ENCODE assay signal across 14 cellular contexts in genomic region chr15:74422370-74422722, GRCh38. TPM values are rescaled to one million over a fixed set of nuclear protein-coding genes. Genes with fewer than 3 reads are reported as not detected.
DNase-seq lines count a peak whose midpoint lies in the region; ATAC-seq and TF ChIP-seq lines count a peak whose summit lies in the region.
"Had no signal": no experiment of that assay in that cellular context is flagged by ENCODE, and none has a peak within 500 bp of the region (broad histone marks: within the 10 kb centered on the region; RNA-seq: fewer than 3 reads in every experiment).

No MANE protein-coding gene starts in this region.

- H3K36me3 ChIP-seq in lower lobe of right lung: no peaks in the 10 kb centered on the region
- H3K36me3 ChIP-seq: esophagus squamous epithelium had no signal

- no peaks in the 10 kb centered on the region for H3K9me3 Mint-ChIP-seq in stimulated activated naive CD8-positive, alpha-beta T cell treated with anti-CD3 and anti-CD28 coated beads, Interleukin-15, amount 100 ng/mL, for 72 hours
- H3K9me3 Mint-ChIP-seq in brain (no peaks in the 10 kb centered on the region), nephron (no peaks in the 10 kb centered on the region)
- H3K9me3 Mint-ChIP-seq in activated T-cell treated with anti-CD3 and anti-CD28 coated beads, Interleukin-2, amount 50 U/mL, for 72 hours: no peaks in the 10 kb centered on the region
- H3K9me3 Mint-ChIP-seq: activated T-helper 1 cell treated with anti-CD3 and anti-CD28 coated beads, Interleukin-12 subunit alpha, Interleukin-12 subunit beta, Interleukin-2, Interleukin-4 antibody, amounts not matched to agents 30 ng/mL and 10 ng/mL and 1 ng/mL, durations not matched to agents 14 hours and 24 hours and 36 hours had no signal

- no peaks in the 10 kb centered on the region for H3K36me3 Mint-ChIP-seq in brain
- H3K36me3 Mint-ChIP-seq in nephron (ENCODE audit: low read depth): no peaks in the 10 kb centered on the region
- peaks cover 0 to 6% of the 10 kb centered on the region in 2 donors for H3K36me3 Mint-ChIP-seq in activated T-cell treated with anti-CD3 and anti-CD28 coated beads, Interleukin-2, amount 50 U/mL, for 72 hours (ENCODE audit: insufficient read depth in 2 of 2)

- no peak for TF ChIP-seq CTCF in brain (conservative IDR thresholded peaks at IDR 0.05)
- no peak for TF ChIP-seq CTCF in nephron (IDR thresholded peaks at IDR 0.05; ENCODE audit: unreplicated experiment in 3 of 3)
- no peak for TF ChIP-seq CTCF in lower lobe of right lung (IDR thresholded peaks at IDR 0.05)

- peak overlapping the region; percentile 67 to 78 for H3K27ac Mint-ChIP-seq in stimulated activated naive CD8-positive, alpha-beta T cell treated with anti-CD3 and anti-CD28 coated beads, Interleukin-15, amount 100 ng/mL, for 72 hours
- H3K27ac Mint-ChIP-seq in brain (peak overlapping the region; percentile 84 to 96 (median 95)), nephron (peak overlapping the region; percentile 45 to 87 (median 82))
- no peak overlapping the region for H3K27ac Mint-ChIP-seq in activated T-cell treated with anti-CD3 and anti-CD28 coated beads, Interleukin-2, amount 50 U/mL, for 72 hours
- H3K27ac Mint-ChIP-seq: activated T-helper 1 cell treated with anti-CD3 and anti-CD28 coated beads, Interleukin-12 subunit alpha, Interleukin-12 subunit beta, Interleukin-2, Interleukin-4 antibody, amounts not matched to agents 30 ng/mL and 10 ng/mL and 1 ng/mL, durations not matched to agents 14 hours and 24 hours and 36 hours had no signal

- no peak overlapping the region for H3K4me3 Mint-ChIP-seq in stimulated activated naive CD8-positive, alpha-beta T cell treated with anti-CD3 and anti-CD28 coated beads, Interleukin-15, amount 100 ng/mL, for 72 hours
- H3K4me3 Mint-ChIP-seq in brain (peak overlapping the region in 1 of 5 experiments; percentile 12), nephron (no peak overlapping the region)
- H3K4me3 Mint-ChIP-seq in activated T-cell treated with anti-CD3 and anti-CD28 coated beads, Interleukin-2, amount 50 U/mL, for 72 hours: no peak overlapping the region
- H3K4me3 Mint-ChIP-seq: activated T-helper 1 cell treated with anti-CD3 and anti-CD28 coated beads, Interleukin-12 subunit alpha, Interleukin-12 subunit beta, Interleukin-2, Interleukin-4 antibody, amounts not matched to agents 30 ng/mL and 10 ng/mL and 1 ng/mL, durations not matched to agents 14 hours and 24 hours and 36 hours had no signal

- H3K4me1 Mint-ChIP-seq in stimulated activated naive CD8-positive, alpha-beta T cell treated with anti-CD3 and anti-CD28 coated beads, Interleukin-15, amount 100 ng/mL, for 72 hours: peaks cover 98% of the 10 kb centered on the region
- H3K4me1 Mint-ChIP-seq in brain (peaks cover 54% of the 10 kb centered on the region), nephron (peaks cover 56% of the 10 kb centered on the region)
- H3K4me1 Mint-ChIP-seq in activated T-cell treated with anti-CD3 and anti-CD28 coated beads, Interleukin-2, amount 50 U/mL, for 72 hours (ENCODE audit: low read depth): peaks cover 85% of the 10 kb centered on the region

- intact Hi-C loops in lower lobe of right lung (cut with DNase I): no loop called here

- no peaks in the 10 kb centered on the region for H3K27me3 ChIP-seq in lower lobe of right lung (ENCODE audit: low read depth)
- H3K27me3 ChIP-seq: brain microvascular endothelial cell, esophagus squamous epithelium had no signal

- ATAC-seq in stimulated activated naive CD8-positive, alpha-beta T cell treated with anti-CD3 and anti-CD28 coated beads, Interleukin-15, amount 100 ng/mL, for 72 hours: no peak
- no peak for ATAC-seq in stimulated activated naive CD8-positive, alpha-beta T cell treated with anti-CD3 and anti-CD28 coated beads, Interleukin-15, Interleukin-2, amounts not matched to agents 100 U/mL and 50 U/mL, for 24 hours
- no peak for ATAC-seq in lower lobe of right lung
- ATAC-seq in HG03565 (IDR thresholded peaks at IDR 0.05; ENCODE audit: unreplicated experiment): no peak
- ATAC-seq in activated T-cell treated with anti-CD3 and anti-CD28 coated beads, Interleukin-2, amount 50 U/mL, for 72 hours (replicated peaks in 1 of 2): no peak

- no peaks in the 10 kb centered on the region for H3K27me3 Mint-ChIP-seq in stimulated activated naive CD8-positive, alpha-beta T cell treated with anti-CD3 and anti-CD28 coated beads, Interleukin-15, amount 100 ng/mL, for 72 hours
- H3K27me3 Mint-ChIP-seq in brain (peaks cover 2% of the 10 kb centered on the region), nephron (ENCODE audit: low read depth) (peaks cover 6% of the 10 kb centered on the region)
- no peaks in the 10 kb centered on the region for H3K27me3 Mint-ChIP-seq in activated T-cell treated with anti-CD3 and anti-CD28 coated beads, Interleukin-2, amount 50 U/mL, for 72 hours (ENCODE audit: low read depth)

- DNase-seq in stimulated activated naive CD8-positive, alpha-beta T cell treated with anti-CD3 and anti-CD28 coated beads, Interleukin-15, amount 100 ng/mL, for 72 hours: no peak
- DNase-seq in stimulated activated naive CD8-positive, alpha-beta T cell treated with anti-CD3 and anti-CD28 coated beads, Interleukin-15, Interleukin-2, amounts not matched to agents 100 U/mL and 50 U/mL, for 24 hours: no peak
- DNase-seq in lower lobe of right lung (no peak), OCI-M2 (lab: John Stamatoyannopoulos, UW; ENCODE audit: unreplicated experiment) (no peak)
- no peak for DNase-seq in activated T-cell treated with anti-CD3 and anti-CD28 coated beads, Interleukin-2, amount 50 U/mL, for 72 hours
- DNase-seq: DMS79, esophagus squamous epithelium, NCI-H187, NCI-H774 had no signal

- H3K4me1 ChIP-seq in lower lobe of right lung: peaks cover 10% of the 10 kb centered on the region

- H3K4me3 ChIP-seq in lower lobe of right lung: no peak overlapping the region
- H3K4me3 ChIP-seq: esophagus squamous epithelium had no signal

- H3K9me3 ChIP-seq in lower lobe of right lung: no peaks in the 10 kb centered on the region
- H3K9me3 ChIP-seq: esophagus squamous epithelium had no signal

- H3K27ac ChIP-seq in lower lobe of right lung: no peak overlapping the region
- H3K27ac ChIP-seq: brain microvascular endothelial cell had no signal

RNA-seq across cellular contexts. Expression of gene SEMA7A, which starts 11.4 kb away (rescaled TPM):
- 22.2 TPM for polyA plus RNA-seq in brain (ENCODE audit: insufficient read depth, low read depth, low replicate concordance)
- total RNA-seq in lower lobe of right lung: 4.6 TPM
- total RNA-seq in activated T-cell treated with anti-CD3 and anti-CD28 coated beads, Interleukin-2, amount 50 U/mL, for 72 hours: 10 to 100 TPM; 46.7 to 57.1 TPM

RNA-seq across cellular contexts. Expression of gene UBL7, which starts 38.6 kb away (rescaled TPM):
- polyA plus RNA-seq in brain (ENCODE audit: insufficient read depth, low read depth, low replicate concordance): 156 TPM
- total RNA-seq in lower lobe of right lung: 40.2 TPM
- total RNA-seq in activated T-cell treated with anti-CD3 and anti-CD28 coated beads, Interleukin-2, amount 50 U/mL, for 72 hours: 10 to 100 TPM; 47.8 to 55.1 TPM

RNA-seq across cellular contexts. Expression of gene CYP11A1, which starts 54.9 kb away (rescaled TPM):
- 1.1 TPM for polyA plus RNA-seq in brain (ENCODE audit: insufficient read depth, low read depth, low replicate concordance)
- total RNA-seq in lower lobe of right lung: 0.59 TPM
- under 1 TPM; 0.21 to 0.26 TPM for total RNA-seq in activated T-cell treated with anti-CD3 and anti-CD28 coated beads, Interleukin-2, amount 50 U/mL, for 72 hours
- total RNA-seq: activated T-helper 1 cell treated with anti-CD3 and anti-CD28 coated beads, Interleukin-12 subunit alpha, Interleukin-12 subunit beta, Interleukin-2, Interleukin-4 antibody, amounts not matched to agents 30 ng/mL and 10 ng/mL and 1 ng/mL, durations not matched to agents 14 hours and 24 hours and 36 hours had no signal
